ENCODE assay signal across 18 cellular contexts in genomic region chr5:178542455-178542854, GRCh38. TPM values are rescaled to one million over a fixed set of nuclear protein-coding genes. Genes with fewer than 3 reads are reported as not detected.
A peak's percentile ranks its signal among the peaks of the same experiment; 100 is the strongest.
DNase-seq lines count a peak whose midpoint lies in the region; ATAC-seq and TF ChIP-seq lines count a peak whose summit lies in the region.
"Had no signal": no experiment of that assay in that cellular context is flagged by ENCODE, and none has a peak within 500 bp of the region (broad histone marks: within the 10 kb centered on the region; RNA-seq: fewer than 3 reads in every experiment).

No MANE protein-coding gene starts in this region.

- no peak overlapping the region for H3K27ac Mint-ChIP-seq in endothelial cell (ENCODE audit: unreplicated experiment)
- no peak overlapping the region for H3K27ac Mint-ChIP-seq in activated T-helper 17 cell treated with anti-CD3 and anti-CD28 coated beads, Interleukin-2, amount 50 U/mL, for 72 hours

- no peaks in the 10 kb centered on the region for H3K9me3 ChIP-seq in sigmoid colon
- H3K9me3 ChIP-seq: colonic mucosa, lower lobe of right lung, upper lobe of right lung had no signal

- peak overlapping the region; percentile 52 for H3K4me3 Mint-ChIP-seq in endothelial cell (ENCODE audit: unreplicated experiment)
- no peak overlapping the region for H3K4me3 Mint-ChIP-seq in activated T-helper 17 cell treated with anti-CD3 and anti-CD28 coated beads, Interleukin-2, amount 50 U/mL, for 72 hours
- H3K4me3 Mint-ChIP-seq: neural crest cell had no signal

- H3K4me3 ChIP-seq in HL-60 (replicated peaks; ENCODE audit: insufficient read depth, low read length) (no peak overlapping the region), sigmoid colon (no peak overlapping the region)
- H3K4me3 ChIP-seq: colonic mucosa, GM23248, lower lobe of right lung, upper lobe of right lung had no signal

- intact Hi-C loops in sigmoid colon (cut with DNase I) = no loop called here

- H3K36me3 Mint-ChIP-seq in endothelial cell (ENCODE audit: low read depth, unreplicated experiment) = no peaks in the 10 kb centered on the region
- no peaks in the 10 kb centered on the region for H3K36me3 Mint-ChIP-seq in activated T-helper 17 cell treated with anti-CD3 and anti-CD28 coated beads, Interleukin-2, amount 50 U/mL, for 72 hours (ENCODE audit: low read depth)

- no peaks in the 10 kb centered on the region for H3K27me3 ChIP-seq in HL-60 (ENCODE audit: insufficient read depth, poor library complexity, severe bottlenecking)
- H3K27me3 ChIP-seq in sigmoid colon = no peaks in the 10 kb centered on the region
- H3K27me3 ChIP-seq: colonic mucosa, upper lobe of right lung had no signal

- no peak for ATAC-seq in activated T-helper 17 cell treated with anti-CD3 and anti-CD28 coated beads, Interleukin-2, amount 50 U/mL, for 72 hours (replicated peaks)
- ATAC-seq in HG03442 (IDR thresholded peaks at IDR 0.05; ENCODE audit: unreplicated experiment) = no peak
- ATAC-seq: lower lobe of right lung, upper lobe of right lung had no signal

- peaks cover 41% of the 10 kb centered on the region for H3K4me1 Mint-ChIP-seq in endothelial cell (ENCODE audit: unreplicated experiment)
- H3K4me1 Mint-ChIP-seq in activated T-helper 17 cell treated with anti-CD3 and anti-CD28 coated beads, Interleukin-2, amount 50 U/mL, for 72 hours = no peaks in the 10 kb centered on the region

- no peak for TF ChIP-seq CTCF in HL-60 (IDR thresholded peaks at IDR 0.05; ENCODE audit: insufficient read depth, low read length)
- TF ChIP-seq CTCF in endothelial cell (IDR thresholded peaks at IDR 0.05; ENCODE audit: unreplicated experiment) = no peak
- no peak for TF ChIP-seq CTCF in sigmoid colon (IDR thresholded peaks at IDR 0.05)

- 62 to 69% methylated on average over 7 of the region's 7 CpGs for WGBS in sigmoid colon, 2 donors

- peaks cover 4% of the 10 kb centered on the region for H3K27me3 Mint-ChIP-seq in endothelial cell (ENCODE audit: unreplicated experiment)
- no peaks in the 10 kb centered on the region for H3K27me3 Mint-ChIP-seq in activated T-helper 17 cell treated with anti-CD3 and anti-CD28 coated beads, Interleukin-2, amount 50 U/mL, for 72 hours

- H3K4me1 ChIP-seq in sigmoid colon = peaks cover 0 to 17% (median 9%) of the 10 kb centered on the region in 4 donors
- H3K4me1 ChIP-seq: colonic mucosa, lower lobe of right lung, upper lobe of right lung had no signal

- TF ChIP-seq POLR2A in sigmoid colon (IDR thresholded peaks at IDR 0.05) = no peak

- H3K27ac ChIP-seq in HL-60 (replicated peaks) (peak overlapping the region; percentile 91), sigmoid colon (peak overlapping the region in 3 of 4 donors; percentile 28 to 35 (median 33))
- H3K27ac ChIP-seq: colonic mucosa, epithelial cell of prostate, GM23248, lower lobe of right lung, RWPE1, upper lobe of right lung had no signal

- no peak for TF ChIP-seq EP300 in sigmoid colon (IDR thresholded peaks at IDR 0.05)

- no peaks in the 10 kb centered on the region for H3K9me3 Mint-ChIP-seq in endothelial cell (ENCODE audit: unreplicated experiment)
- H3K9me3 Mint-ChIP-seq in activated T-helper 17 cell treated with anti-CD3 and anti-CD28 coated beads, Interleukin-2, amount 50 U/mL, for 72 hours = no peaks in the 10 kb centered on the region
- H3K9me3 Mint-ChIP-seq: neural crest cell had no signal

- DNase-seq in HL-60 (ENCODE audit: low read depth in 1 of 2, low spot score in 1 of 2) (no peak), endothelial cell (ENCODE audit: low spot score) (no peak), iris pigment epithelial cell (ENCODE audit: low read depth) (peak; percentile 5), sigmoid colon (no peak), DMS153 (lab: John Stamatoyannopoulos, UW) (no peak)
- DNase-seq: activated CD4-positive, alpha-beta T cell treated with anti-CD3 and anti-CD28 coated beads for 48 hours; colonic mucosa; GM23248; lower lobe of right lung; NCI-H2081 had no signal

- no peaks in the 10 kb centered on the region for H3K36me3 ChIP-seq in sigmoid colon
- H3K36me3 ChIP-seq: colonic mucosa, lower lobe of right lung, upper lobe of right lung had no signal

RNA-seq across cellular contexts. Expression of gene COL23A1, which starts 47.7 kb away (rescaled TPM):
- total RNA-seq in endothelial cell (ENCODE audit: unreplicated experiment) (75.2 TPM), sigmoid colon (1 to 10 TPM in 1 of 4 donors, under 1 TPM in 3; 0.28 to 1.2 (median 0.52) TPM)
- polyA plus RNA-seq in sigmoid colon = under 1 TPM in 2 of 3 donors, not detected in 1; 0.46 to 0.96 TPM
- total RNA-seq in activated T-helper 17 cell treated with anti-CD3 and anti-CD28 coated beads, Interleukin-2, amount 50 U/mL, for 72 hours = under 1 TPM; 0.16 to 0.24 TPM
- total RNA-seq: GM23248; T-helper 1 cell treated with Interleukin-12 subunit alpha and Interleukin-12 subunit beta and Interleukin-4 antibody, amounts not matched to agents 30 ng/mL and 1 ng/mL, for 36 hours had no signal
- polyA plus RNA-seq: BJ, GM23248 had no signal

Comparison
In these comparisons a context has a peak if more than half of its experiments do, and no peak if none do; other contexts are left out.
1. RNA of gene COL23A1, which starts 47.7 kb away (total RNA-seq): 75.2 TPM in endothelial cell (single experiment); 0.28 to 1.2 TPM in sigmoid colon and 0.16 to 0.24 TPM in activated T-helper 17 cell treated with anti-CD3 and anti-CD28 coated beads, Interleukin-2, amount 50 U/mL, for 72 hours; every median in the first group is over 10 times any median in the second.